12 cellular contexts compared by ENCODE assay signal in the genomic region with DNA sequence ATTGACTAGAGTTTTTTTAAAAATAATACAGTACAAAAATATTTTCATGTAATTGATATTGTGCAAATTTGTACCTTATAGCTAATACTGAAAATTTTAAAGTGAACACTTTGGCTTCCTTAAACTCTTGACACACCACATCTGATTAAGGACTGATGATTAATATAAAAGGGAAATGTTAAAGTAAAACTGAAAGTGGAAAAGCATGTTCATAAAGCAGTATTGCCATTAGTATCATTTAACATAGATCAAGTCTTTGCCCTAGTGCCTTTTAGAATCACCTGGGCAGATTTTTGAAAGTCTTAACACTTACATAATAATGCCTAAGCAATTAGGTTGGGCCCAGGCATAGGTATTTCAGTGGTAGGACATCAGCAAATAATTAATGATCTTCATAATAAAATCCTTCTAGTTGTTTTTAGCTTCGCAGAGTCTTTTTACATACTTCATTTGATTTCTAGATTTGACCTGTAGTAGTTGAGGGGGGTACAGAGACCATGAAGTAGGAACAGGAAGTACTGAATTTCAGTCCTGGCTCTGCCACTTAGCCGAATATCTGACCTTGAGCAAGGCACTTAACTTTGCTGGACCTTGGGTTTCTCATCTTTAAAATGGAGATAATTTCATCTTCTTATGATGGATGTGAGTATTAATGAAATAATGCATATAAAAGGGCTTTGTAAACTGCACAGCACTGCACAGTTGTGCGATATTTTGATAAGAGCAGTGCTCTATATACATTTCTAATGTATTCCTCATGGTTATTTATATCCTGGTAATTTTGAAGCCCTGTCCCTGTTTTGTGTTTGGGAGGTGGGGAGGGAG. TPM values are rescaled to one million over a fixed set of nuclear protein-coding genes. Genes with fewer than 3 reads are reported as not detected.
DNase-seq lines count a peak whose midpoint lies in the region; ATAC-seq, FAIRE-seq and TF ChIP-seq lines count a peak whose summit lies in the region.
"Had no signal": no experiment of that assay in that cellular context is flagged by ENCODE, and none has a peak within 500 bp of the region (broad histone marks: within the 10 kb centered on the region; RNA-seq: fewer than 3 reads in every experiment).

No MANE protein-coding gene starts in this region.

- H4K91ac ChIP-seq in mesenchymal stem cell (ENCODE audit: low read length) = no peak overlapping the region

- no peaks in the 10 kb centered on the region for H3K27me3 ChIP-seq in A673 (replicated peaks; ENCODE audit: insufficient read depth, low read depth, low read length, poor library complexity)
- H3K27me3 ChIP-seq in mesenchymal stem cell (ENCODE audit: control insufficient read depth in 1 of 2, insufficient read depth in 1 of 2, low read length in 2 of 2) = no peaks in the 10 kb centered on the region
- H3K27me3 ChIP-seq: sigmoid colon, upper lobe of left lung had no signal

- TF ChIP-seq CTCF in A673 (conservative IDR thresholded peaks at IDR 0.05; ENCODE audit: low read depth, low read length) = no peak

- CTCF ChIA-PET in A673 (lab: Charles Lee) = no interaction called here
- CTCF ChIA-PET in activated CD4-positive, alpha-beta memory T cell treated with anti-CD3 and anti-CD28 coated beads for 36 hours (lab: Charles Lee) = interaction anchor here (1.3 kb wide), 1 partner anchor 39 kb away, joined by 5 read pairs; no protein-coding TSS in a partner anchor

- H3K4me1 ChIP-seq in A673 (ENCODE audit: insufficient read depth, low read length, poor library complexity, severe bottlenecking) = peaks cover 41% of the 10 kb centered on the region
- H3K4me1 ChIP-seq in mesenchymal stem cell (ENCODE audit: control insufficient read depth, insufficient read depth, low read depth, low read length) = peaks cover 2% of the 10 kb centered on the region

- H3K36me3 ChIP-seq in A673 (ENCODE audit: insufficient read depth, low read length, poor library complexity, severe bottlenecking) = no peaks in the 10 kb centered on the region
- peaks cover 3 to 25% of the 10 kb centered on the region in 2 experiments for H3K36me3 ChIP-seq in mesenchymal stem cell (ENCODE audit: control insufficient read depth in 1 of 2, insufficient read depth in 2 of 2, low read depth in 1 of 2, low read length in 2 of 2)

- H3K14ac ChIP-seq in mesenchymal stem cell (ENCODE audit: low read length in 2 of 2) = no peak overlapping the region

- no peak overlapping the region for H2BK5ac ChIP-seq in mesenchymal stem cell (ENCODE audit: low read depth, low read length, poor library complexity, severe bottlenecking)

- no peaks in the 10 kb centered on the region for H3K27me3 Mint-ChIP-seq in activated CD4-positive, alpha-beta memory T cell treated with anti-CD3 and anti-CD28 coated beads for 36 hours

- no peak overlapping the region for H3K18ac ChIP-seq in mesenchymal stem cell (ENCODE audit: low read depth in 1 of 2, low read length in 2 of 2)

- peaks cover 14% of the 10 kb centered on the region for H3K79me1 ChIP-seq in mesenchymal stem cell (replicated peaks; ENCODE audit: low read length, poor library complexity, severe bottlenecking)

- no peak for TF ChIP-seq POLR2A in GM12891 (IDR thresholded peaks at IDR 0.05; ENCODE audit: low read depth, low read length)
- TF ChIP-seq POLR2A in GM18505 (IDR thresholded peaks at IDR 0.05; ENCODE audit: borderline replicate concordance, extremely low read depth, insufficient read depth, insufficient read length) = no peak

- H2AK5ac ChIP-seq in mesenchymal stem cell (ENCODE audit: low read length, severe bottlenecking) = no peak overlapping the region

- POLR2A ChIA-PET in A673 (lab: Charles Lee; ENCODE audit: low non-redundant PET) = interaction anchor here (0.6 kb wide), 1 partner anchor 80 kb away, joined by 3 read pairs; no protein-coding TSS in a partner anchor
- POLR2A ChIA-PET in activated CD4-positive, alpha-beta memory T cell treated with anti-CD3 and anti-CD28 coated beads for 36 hours (lab: Charles Lee) = no interaction called here

- peak; percentile 5 for FAIRE-seq in GM12891 (lab: Jason Lieb, UNC)

- no peak overlapping the region for H3K4ac ChIP-seq in mesenchymal stem cell (ENCODE audit: low read depth in 1 of 2, low read length in 2 of 2)

- H2BK120ac ChIP-seq in mesenchymal stem cell (ENCODE audit: low read depth, low read length) = no peak overlapping the region

- intact Hi-C loops in A673 (cut with micrococcal nuclease; ENCODE audit: unreplicated experiment) = loop anchor here (5.0 kb wide), 1 partner anchor 37 kb away; no protein-coding TSS in a partner anchor
- intact Hi-C loops in activated CD4-positive, alpha-beta memory T cell treated with anti-CD3 and anti-CD28 coated beads for 36 hours (cut with micrococcal nuclease) = loop anchor here (5.0 kb wide), 1 partner anchor 42 kb away; a partner anchor contains a TSS

- no peak overlapping the region for H3K4me3 Mint-ChIP-seq in activated CD4-positive, alpha-beta memory T cell treated with anti-CD3 and anti-CD28 coated beads for 36 hours

- H3K4me1 Mint-ChIP-seq in activated CD4-positive, alpha-beta memory T cell treated with anti-CD3 and anti-CD28 coated beads for 36 hours (ENCODE audit: low read depth) = peaks cover 52% of the 10 kb centered on the region

- ATAC-seq in GM19035 (IDR thresholded peaks at IDR 0.05; ENCODE audit: unreplicated experiment) (no peak), GM18505 (IDR thresholded peaks at IDR 0.05; ENCODE audit: unreplicated experiment) (no peak)

- no peak for DNase-seq in A673 (ENCODE audit: low spot score)
- DNase-seq in GM12891 (ENCODE audit: insufficient read length, low spot score) = no peak
- no peak for DNase-seq in activated CD4-positive, alpha-beta memory T cell treated with anti-CD3 and anti-CD28 coated beads for 36 hours
- no peak for DNase-seq in mesenchymal stem cell
- no peak for DNase-seq in NCI-H2227 treated with DMSO at 0.1 percent for 48 hours (lab: John Stamatoyannopoulos, UW)
- DNase-seq in stimulated activated CD4-positive, alpha-beta T cell treated with anti-CD3 and anti-CD28 coated beads, Interleukin-4, amount 100 ng/mL, for 4 hours = no peak
- DNase-seq: KBM-7, NCI-H2107, sigmoid colon, upper lobe of left lung had no signal

- H3K4me3 ChIP-seq in A673 (ENCODE audit: low read depth, low read length, poor library complexity, severe bottlenecking) = no peak overlapping the region
- peak overlapping the region in 1 of 2 experiments; percentile 21 for H3K4me3 ChIP-seq in mesenchymal stem cell (ENCODE audit: insufficient read depth in 1 of 2, low read depth in 1 of 2, low read length in 2 of 2)
- H3K4me3 ChIP-seq: sigmoid colon, upper lobe of left lung had no signal

- H3K23ac ChIP-seq in mesenchymal stem cell (ENCODE audit: low read length in 2 of 2) = no peak overlapping the region

- BruUV-seq in A673 (replicated peaks; lab: Mats Ljungman, UMichigan) = TSS peak; percentile 12

- H3K9me3 Mint-ChIP-seq in activated CD4-positive, alpha-beta memory T cell treated with anti-CD3 and anti-CD28 coated beads for 36 hours = no peaks in the 10 kb centered on the region

- H3K9me3 ChIP-seq in A673 (ENCODE audit: low read depth, low read length, poor library complexity, severe bottlenecking) (no peaks in the 10 kb centered on the region), mesenchymal stem cell (ENCODE audit: control insufficient read depth, low read length) (no peaks in the 10 kb centered on the region)
- H3K9me3 ChIP-seq: sigmoid colon, upper lobe of left lung had no signal

- H2BK15ac ChIP-seq in mesenchymal stem cell (ENCODE audit: low read depth, poor library complexity, severe bottlenecking) = no peak overlapping the region

- WGBS in mesenchymal stem cell = 91% methylated on average over 2 of the region's 3 CpGs

- H4K8ac ChIP-seq in mesenchymal stem cell (ENCODE audit: low read length) = no peak overlapping the region

- H3K36me3 Mint-ChIP-seq in activated CD4-positive, alpha-beta memory T cell treated with anti-CD3 and anti-CD28 coated beads for 36 hours = peaks cover 7% of the 10 kb centered on the region

- H3K9ac ChIP-seq in mesenchymal stem cell (ENCODE audit: low read length) = peak overlapping the region; percentile 60

- no peak overlapping the region for H2AFZ ChIP-seq in mesenchymal stem cell (ENCODE audit: low read depth, low read length)

- no peak overlapping the region for H3K4me2 ChIP-seq in mesenchymal stem cell (ENCODE audit: low read length, poor library complexity, severe bottlenecking)

- H3K27ac ChIP-seq in A673 (ENCODE audit: low read depth, low read length, poor library complexity, severe bottlenecking) (no peak overlapping the region), mesenchymal stem cell (ENCODE audit: low read length, poor library complexity, severe bottlenecking) (no peak overlapping the region)
- H3K27ac ChIP-seq: sigmoid colon had no signal

- H3K27ac Mint-ChIP-seq in activated CD4-positive, alpha-beta memory T cell treated with anti-CD3 and anti-CD28 coated beads for 36 hours = peak overlapping the region; percentile 33

- H2BK12ac ChIP-seq in mesenchymal stem cell (ENCODE audit: low read length in 2 of 2) = no peak overlapping the region

TF ChIP-seq in GM12891, 5 proteins besides CTCF, POLR2A, EP300 and RAD21:
- TF ChIP-seq POU2F2 (IDR thresholded peaks at IDR 0.05; ENCODE audit: low read depth, low read length) (no peak), TAF1 (IDR thresholded peaks at IDR 0.05; ENCODE audit: low read depth, low read length) (no peak), PAX5 (IDR thresholded peaks at IDR 0.05; ENCODE audit: insufficient read depth, low read length, severe bottlenecking) (no peak), SPI1 (IDR thresholded peaks at IDR 0.05; ENCODE audit: low read depth, low read length) (no peak), POLR2AphosphoS5 (IDR thresholded peaks at IDR 0.05; ENCODE audit: low read depth, low read length) (no peak)
TF ChIP-seq in GM12891: peak in this region for 0.

RNA-seq across cellular contexts. Expression of a gene that starts 43.7 kb away (rescaled TPM):
- total RNA-seq in A673 (2021) = 94.4 and 101 TPM in 2 replicates
- polyA plus RNA-seq in GM12891 (2012; ENCODE audit: low read depth, missing spikeins) = 37.0 TPM
- 10 to 100 TPM; 63.4 to 69.1 TPM for total RNA-seq in activated CD4-positive, alpha-beta memory T cell treated with anti-CD3 and anti-CD28 coated beads for 36 hours
- polyA plus RNA-seq in mesenchymal stem cell (2013, experiment 1 of 2) = 51.9 TPM
- polyA plus RNA-seq in mesenchymal stem cell (2013, experiment 2 of 2) = 50.3 TPM
